1 cellular context compared by ENCODE assay signal in genomic region chr14:88024252-88025086, GRCh38.
TF ChIP-seq lines count a peak whose summit lies in the region.

No MANE protein-coding gene starts in this region.

TF ChIP-seq in HepG2, 621 proteins besides CTCF, POLR2A, EP300 and RAD21 (continued from another document and continues in another):
- TF ChIP-seq HNF1A (IDR thresholded peaks at IDR 0.05; ENCODE audit: low read depth) (peak; percentile 87), HNF1A (CRISPR knock-in tag; IDR thresholded peaks at IDR 0.05; ENCODE audit: borderline replicate concordance) (peak; percentile 93), FOXA1 (IDR thresholded peaks at IDR 0.05) (peak; percentile 80), FOXA1 (CRISPR knock-in tag; IDR thresholded peaks at IDR 0.05) (peak; percentile 97), RBFOX2 (IDR thresholded peaks at IDR 0.05; ENCODE audit: low read depth, low read length) (peak; percentile 75; the same call in 1 of the 2 replicates), CEBPG (CRISPR knock-in tag; IDR thresholded peaks at IDR 0.05) (peak; percentile 44; the same call in 1 of the 2 replicates), YEATS4 (CRISPR knock-in tag; IDR thresholded peaks at IDR 0.05; ENCODE audit: borderline replicate concordance) (peak; percentile 56), MED1 (CRISPR knock-in tag; IDR thresholded peaks at IDR 0.05) (peak; percentile 76), JUNB (CRISPR knock-in tag; IDR thresholded peaks at IDR 0.05; ENCODE audit: borderline replicate concordance) (peak; percentile 27; the same call in 1 of the 2 replicates), ATF2 (CRISPR knock-in tag; IDR thresholded peaks at IDR 0.05) (0 out of 2 replicates have a peak, but pooled peaks have one; percentile 20), HDAC1 (CRISPR knock-in tag; IDR thresholded peaks at IDR 0.05) (peak; percentile 29), KLF16 (CRISPR knock-in tag; IDR thresholded peaks at IDR 0.05) (peak in 1 of 2 experiments; percentile 58; a peak in 2 of 4 replicates), ZFX (CRISPR knock-in tag; IDR thresholded peaks at IDR 0.05; ENCODE audit: low read depth) (peak; percentile 70; the same call in 1 of the 2 replicates), TEAD3 (CRISPR knock-in tag; optimal IDR thresholded peaks at IDR 0.05; ENCODE audit: borderline replicate concordance) (peak; percentile 27), SIX4 (CRISPR knock-in tag; IDR thresholded peaks at IDR 0.05) (0 out of 2 replicates have a peak, but pooled peaks have one; percentile 11), ZGPAT (CRISPR knock-in tag; IDR thresholded peaks at IDR 0.05) (peak; percentile 77), HMGXB3 (CRISPR knock-in tag; IDR thresholded peaks at IDR 0.05; ENCODE audit: borderline replicate concordance) (peak; percentile 33; the same call in 1 of the 2 replicates), TCF7 (IDR thresholded peaks at IDR 0.05; ENCODE audit: low read depth) (peak; percentile 27), SNAPC2 (CRISPR knock-in tag; IDR thresholded peaks at IDR 0.05) (peak; percentile 19; the same call in 1 of the 2 replicates), ZNF232 (CRISPR knock-in tag; IDR thresholded peaks at IDR 0.05; ENCODE audit: borderline replicate concordance) (0 out of 2 replicates have a peak, but pooled peaks have one; percentile 14), KAT7 (CRISPR knock-in tag; IDR thresholded peaks at IDR 0.05; ENCODE audit: borderline replicate concordance) (peak; percentile 89; the same call in 1 of the 2 replicates), KDM3A (CRISPR knock-in tag; IDR thresholded peaks at IDR 0.05; ENCODE audit: low read depth) (0 out of 2 replicates have a peak, but pooled peaks have one; percentile 29), YY1 (IDR thresholded peaks at IDR 0.05; ENCODE audit: insufficient read depth, insufficient replicate concordance, low read depth, low read length) (peak; percentile 34), MED13 (CRISPR knock-in tag; IDR thresholded peaks at IDR 0.05) (peak; percentile 39; the same call in 1 of the 2 replicates), GATA4 (IDR thresholded peaks at IDR 0.05; ENCODE audit: borderline replicate concordance, low read depth) (peak; percentile 33; the same call in 1 of the 2 replicates), POGZ (CRISPR knock-in tag; IDR thresholded peaks at IDR 0.05) (0 out of 2 replicates have a peak, but pooled peaks have one; percentile 24), NR2F6 (IDR thresholded peaks at IDR 0.05) (peak; percentile 11; the same call in 1 of the 2 replicates), NR2F6 (CRISPR knock-in tag; IDR thresholded peaks at IDR 0.05) (peak; percentile 76), ZBTB33 (CRISPR knock-in tag; IDR thresholded peaks at IDR 0.05) (peak; percentile 28; the same call in 1 of the 2 replicates), BORCS8-MEF2B (CRISPR knock-in tag; IDR thresholded peaks at IDR 0.05) (0 out of 2 replicates have a peak, but pooled peaks have one; percentile 58), HDAC2 (CRISPR knock-in tag; IDR thresholded peaks at IDR 0.05) (peak; percentile 82), PATZ1 (CRISPR knock-in tag; IDR thresholded peaks at IDR 0.05) (peak; percentile 64), BCL6 (CRISPR knock-in tag; IDR thresholded peaks at IDR 0.05) (peak; percentile 52; the same call in 1 of the 2 replicates), SAP130 (CRISPR knock-in tag; IDR thresholded peaks at IDR 0.05; ENCODE audit: low read depth) (peak; percentile 63), ARID5B (CRISPR knock-in tag; IDR thresholded peaks at IDR 0.05) (peak; percentile 94)
